In genomic region chr9:96441798-96442445, GRCh38 we compare ENCODE assay signal across 8 cellular contexts. TPM values are rescaled to one million over a fixed set of nuclear protein-coding genes. Genes with fewer than 3 reads are reported as not detected.
DNase-seq lines count a peak whose midpoint lies in the region; ATAC-seq and TF ChIP-seq lines count a peak whose summit lies in the region.

No MANE protein-coding gene starts in this region.

- no peaks in the 10 kb centered on the region for H3K36me3 Mint-ChIP-seq in CD14-positive monocyte
- no peaks in the 10 kb centered on the region for H3K36me3 Mint-ChIP-seq in GM23338 (ENCODE audit: low read depth)

- ATAC-seq in GM23338 (peak; percentile 55), gastroesophageal sphincter (no peak), sciatic nerve (no peak), HG02970 (IDR thresholded peaks at IDR 0.05; ENCODE audit: low FRiP score, unreplicated experiment) (no peak)

- H3K27ac ChIP-seq in GM23338 (ENCODE audit: low read depth) (no peak overlapping the region), Peyer's patch (no peak overlapping the region), gastroesophageal sphincter (no peak overlapping the region), spleen (no peak overlapping the region)

- H3K27ac Mint-ChIP-seq in CD14-positive monocyte (no peak overlapping the region), GM23338 (no peak overlapping the region)

- H3K4me1 Mint-ChIP-seq in CD14-positive monocyte = no peaks in the 10 kb centered on the region
- H3K4me1 Mint-ChIP-seq in GM23338 = no peaks in the 10 kb centered on the region

- TF ChIP-seq EP300 in gastroesophageal sphincter (IDR thresholded peaks at IDR 0.05) = no peak

- TF ChIP-seq POLR2A in Peyer's patch (IDR thresholded peaks at IDR 0.05) (no peak), gastroesophageal sphincter (IDR thresholded peaks at IDR 0.05) (no peak), spleen (IDR thresholded peaks at IDR 0.05) (no peak)

- H3K27me3 Mint-ChIP-seq in CD14-positive monocyte (ENCODE audit: low read depth in 3 of 3) (peaks cover 3 to 5% (median 5%) of the 10 kb centered on the region in 3 donors), GM23338 (ENCODE audit: insufficient read depth, low read depth, poor library complexity) (peaks cover 3% of the 10 kb centered on the region)

- no peaks in the 10 kb centered on the region for H3F3A ChIP-seq in GM23338 (replicated peaks; ENCODE audit: low read depth)

- no peak overlapping the region for H3K4me3 ChIP-seq in GM23338
- H3K4me3 ChIP-seq in Peyer's patch = no peak overlapping the region
- no peak overlapping the region for H3K4me3 ChIP-seq in gastroesophageal sphincter
- H3K4me3 ChIP-seq in spleen = no peak overlapping the region
- H3K4me3 ChIP-seq in H7 (ENCODE audit: insufficient read depth, low read depth, low read length) = no peak overlapping the region

- TF ChIP-seq CTCF in CD14-positive monocyte (IDR thresholded peaks at IDR 0.05) (peak; percentile 42), GM23338 (conservative IDR thresholded peaks at IDR 0.05; ENCODE audit: low read depth in 2 of 2) (peak; percentile 73 to 79), Peyer's patch (IDR thresholded peaks at IDR 0.05) (peak in 4 of 6 experiments; percentile 38 to 74 (median 68)), gastroesophageal sphincter (IDR thresholded peaks at IDR 0.05) (peak in 3 of 4 experiments; percentile 9 to 46 (median 38)), spleen (IDR thresholded peaks at IDR 0.05 in 8 of 11, conservative IDR thresholded peaks at IDR 0.05 in 3 of 11) (peak in 5 of 11 experiments; percentile 23 to 50 (median 33))

- WGBS in gastroesophageal sphincter (ENCODE audit: low coverage in 1 of 2), 2 donors = 69 to 93% methylated on average over 3 to 5 of the region's 5 CpGs
- 85 to 96% (median 86%) methylated on average over 5 of the region's 5 CpGs for WGBS in spleen, 5 donors

- no peaks in the 10 kb centered on the region for H3K36me3 ChIP-seq in GM23338 (ENCODE audit: insufficient read depth)
- no peaks in the 10 kb centered on the region for H3K36me3 ChIP-seq in Peyer's patch
- H3K36me3 ChIP-seq in gastroesophageal sphincter = no peaks in the 10 kb centered on the region
- no peaks in the 10 kb centered on the region for H3K36me3 ChIP-seq in spleen
- no peaks in the 10 kb centered on the region for H3K36me3 ChIP-seq in H7 (replicated peaks; ENCODE audit: control insufficient read depth, insufficient read depth, low read length)

- no peaks in the 10 kb centered on the region for H3K9me2 ChIP-seq in GM23338 (ENCODE audit: insufficient read depth)

- no peaks in the 10 kb centered on the region for H3K9me3 Mint-ChIP-seq in CD14-positive monocyte
- H3K9me3 Mint-ChIP-seq in GM23338 = no peaks in the 10 kb centered on the region

- H3K4me3 Mint-ChIP-seq in CD14-positive monocyte = no peak overlapping the region
- H3K4me3 Mint-ChIP-seq in GM23338 = no peak overlapping the region

- no peak for DNase-seq in CD14-positive monocyte (ENCODE audit: low spot score)
- peak; percentile 87 for DNase-seq in GM23338 (ENCODE audit: low spot score)
- DNase-seq in Peyer's patch = peak in 1 of 3 donors; percentile 53
- DNase-seq in spleen = no peak
- DNase-seq in sciatic nerve (ENCODE audit: low spot score) = no peak
- no peak for DNase-seq in H7

- H4K20me1 ChIP-seq in GM23338 (replicated peaks; ENCODE audit: insufficient read depth) = no peaks in the 10 kb centered on the region

- H3K9me3 ChIP-seq in Peyer's patch (no peaks in the 10 kb centered on the region), gastroesophageal sphincter (no peaks in the 10 kb centered on the region), spleen (no peaks in the 10 kb centered on the region)

- H3K4me2 ChIP-seq in GM23338 = no peak overlapping the region

- no peaks in the 10 kb centered on the region for H3K79me2 ChIP-seq in GM23338 (replicated peaks; ENCODE audit: insufficient read depth)

- H3K4me1 ChIP-seq in GM23338 (ENCODE audit: insufficient read depth) (no peaks in the 10 kb centered on the region), Peyer's patch (no peaks in the 10 kb centered on the region), gastroesophageal sphincter (no peaks in the 10 kb centered on the region), spleen (no peaks in the 10 kb centered on the region)

- H3K27me3 ChIP-seq in GM23338 (ENCODE audit: insufficient read depth) = no peaks in the 10 kb centered on the region
- H3K27me3 ChIP-seq in Peyer's patch = no peaks in the 10 kb centered on the region
- H3K27me3 ChIP-seq in gastroesophageal sphincter = no peaks in the 10 kb centered on the region
- H3K27me3 ChIP-seq in spleen (replicated peaks in 1 of 7) = no peaks in the 10 kb centered on the region
- H3K27me3 ChIP-seq in H7 (ENCODE audit: control insufficient read depth, insufficient read depth, low read length) = no peaks in the 10 kb centered on the region

- H2AFZ ChIP-seq in GM23338 = no peak overlapping the region

- intact Hi-C loops in CD14-positive monocyte (cut with micrococcal nuclease) = loop anchor here in 1 of 2 donors (10.0 kb wide), 1 partner anchor 213 kb away; the partner anchor contains the start of gene PRXL2C
- intact Hi-C loops in spleen (cut with DNase I; ENCODE audit: low total_unique reads) = no loop called here
- intact Hi-C loops in sciatic nerve (cut with DNase I) = no loop called here

TF ChIP-seq in GM23338, 12 proteins besides CTCF, POLR2A, EP300 and RAD21 (continues in another document):
- TF ChIP-seq JUNB (IDR thresholded peaks at IDR 0.05; ENCODE audit: unreplicated experiment) (no peak), EZH2 (IDR thresholded peaks at IDR 0.05; ENCODE audit: low read depth, unreplicated experiment) (no peak), CREB1 (CRISPR knock-in tag; IDR thresholded peaks at IDR 0.05; ENCODE audit: low read depth) (no peak), STAT1 (IDR thresholded peaks at IDR 0.05; ENCODE audit: unreplicated experiment) (no peak)
- TF ChIP-seq, protein P1, sequence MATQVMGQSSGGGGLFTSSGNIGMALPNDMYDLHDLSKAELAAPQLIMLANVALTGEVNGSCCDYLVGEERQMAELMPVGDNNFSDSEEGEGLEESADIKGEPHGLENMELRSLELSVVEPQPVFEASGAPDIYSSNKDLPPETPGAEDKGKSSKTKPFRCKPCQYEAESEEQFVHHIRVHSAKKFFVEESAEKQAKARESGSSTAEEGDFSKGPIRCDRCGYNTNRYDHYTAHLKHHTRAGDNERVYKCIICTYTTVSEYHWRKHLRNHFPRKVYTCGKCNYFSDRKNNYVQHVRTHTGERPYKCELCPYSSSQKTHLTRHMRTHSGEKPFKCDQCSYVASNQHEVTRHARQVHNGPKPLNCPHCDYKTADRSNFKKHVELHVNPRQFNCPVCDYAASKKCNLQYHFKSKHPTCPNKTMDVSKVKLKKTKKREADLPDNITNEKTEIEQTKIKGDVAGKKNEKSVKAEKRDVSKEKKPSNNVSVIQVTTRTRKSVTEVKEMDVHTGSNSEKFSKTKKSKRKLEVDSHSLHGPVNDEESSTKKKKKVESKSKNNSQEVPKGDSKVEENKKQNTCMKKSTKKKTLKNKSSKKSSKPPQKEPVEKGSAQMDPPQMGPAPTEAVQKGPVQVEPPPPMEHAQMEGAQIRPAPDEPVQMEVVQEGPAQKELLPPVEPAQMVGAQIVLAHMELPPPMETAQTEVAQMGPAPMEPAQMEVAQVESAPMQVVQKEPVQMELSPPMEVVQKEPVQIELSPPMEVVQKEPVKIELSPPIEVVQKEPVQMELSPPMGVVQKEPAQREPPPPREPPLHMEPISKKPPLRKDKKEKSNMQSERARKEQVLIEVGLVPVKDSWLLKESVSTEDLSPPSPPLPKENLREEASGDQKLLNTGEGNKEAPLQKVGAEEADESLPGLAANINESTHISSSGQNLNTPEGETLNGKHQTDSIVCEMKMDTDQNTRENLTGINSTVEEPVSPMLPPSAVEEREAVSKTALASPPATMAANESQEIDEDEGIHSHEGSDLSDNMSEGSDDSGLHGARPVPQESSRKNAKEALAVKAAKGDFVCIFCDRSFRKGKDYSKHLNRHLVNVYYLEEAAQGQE (IDR thresholded peaks at IDR 0.05; ENCODE audit: unreplicated experiment) = no peak

RNA-seq across cellular contexts. Expression of gene HABP4, which starts 8.0 kb away (rescaled TPM):
- polyA plus RNA-seq in CD14-positive monocyte (under 1 TPM; 0.54 to 0.97 TPM), GM23338 (2016; fragmentation: Nextera tagmentation; extraction: Ambion mirVana) (8.8 and 11.1 TPM in 2 replicates), spleen (1 to 10 TPM; 6.8 to 9.2 (median 7.0) TPM)
- total RNA-seq in GM23338 (2014; rRNA removed; shearing (Covaris generic)) = 7.7 and 9.9 TPM in 2 replicates
- total RNA-seq in Peyer's patch (10 to 100 TPM in 1 of 4 donors, 1 to 10 TPM in 3; 3.2 to 19.8 (median 5.1) TPM), gastroesophageal sphincter (100 to 1,000 TPM in 1 of 4 donors, 10 to 100 TPM in 3; 41.1 to 106 (median 60.0) TPM), spleen (10 to 100 TPM in 1 of 7 donors, 1 to 10 TPM in 6; 6.3 to 10.6 (median 7.9) TPM), sciatic nerve (32.0 TPM)
- total RNA-seq in H7 (2014; rRNA removed; shearing (Covaris generic)) = 4.6 and 10.0 TPM in 2 replicates

RNA-seq across cellular contexts. Expression of gene ZNF367, which starts 23.8 kb away (rescaled TPM):
- polyA plus RNA-seq in CD14-positive monocyte = under 1 TPM in 1 of 2 donors, not detected in 1; 0.08 TPM
- total RNA-seq in GM23338 (2014; rRNA removed; shearing (Covaris generic)) = 11.5 and 12.3 TPM in 2 replicates
- 2.5 and 3.6 TPM in 2 replicates for polyA plus RNA-seq in GM23338 (2016; fragmentation: Nextera tagmentation; extraction: Ambion mirVana)
- total RNA-seq in Peyer's patch = 1 to 10 TPM; 1.5 to 7.4 (median 3.4) TPM
- 1 to 10 TPM; 1.4 to 3.7 (median 2.5) TPM for total RNA-seq in gastroesophageal sphincter
- 1 to 10 TPM; 1.2 to 3.7 (median 2.2) TPM for total RNA-seq in spleen
- 1 to 10 TPM in 2 of 3 donors, under 1 TPM in 1; 0.93 to 2.1 (median 1.4) TPM for polyA plus RNA-seq in spleen
- 1.6 TPM for total RNA-seq in sciatic nerve
- 10.0 and 12.3 TPM in 2 replicates for total RNA-seq in H7 (2014; rRNA removed; shearing (Covaris generic))

RNA-seq across cellular contexts. Expression of gene SLC35D2, which starts 58.4 kb away (rescaled TPM):
- polyA plus RNA-seq in CD14-positive monocyte = 10 to 100 TPM; 14.8 to 27.4 TPM
- 11.6 and 14.4 TPM in 2 replicates for total RNA-seq in GM23338 (2014; rRNA removed; shearing (Covaris generic))
- 7.8 and 8.2 TPM in 2 replicates for polyA plus RNA-seq in GM23338 (2016; fragmentation: Nextera tagmentation; extraction: Ambion mirVana)
- 100 to 1,000 TPM in 1 of 4 donors, 10 to 100 TPM in 3; 38.8 to 140 (median 84.9) TPM for total RNA-seq in Peyer's patch
- 10 to 100 TPM; 16.6 to 39.3 (median 26.1) TPM for total RNA-seq in gastroesophageal sphincter
- 10 to 100 TPM; 10.9 to 20.9 (median 17.4) TPM for total RNA-seq in spleen
- polyA plus RNA-seq in spleen = 10 to 100 TPM in 2 of 3 donors, 1 to 10 TPM in 1; 9.8 to 11.1 (median 10.1) TPM
- total RNA-seq in sciatic nerve = 30.3 TPM
- 10.3 and 16.1 TPM in 2 replicates for total RNA-seq in H7 (2014; rRNA removed; shearing (Covaris generic))
